In the genomic region with DNA sequence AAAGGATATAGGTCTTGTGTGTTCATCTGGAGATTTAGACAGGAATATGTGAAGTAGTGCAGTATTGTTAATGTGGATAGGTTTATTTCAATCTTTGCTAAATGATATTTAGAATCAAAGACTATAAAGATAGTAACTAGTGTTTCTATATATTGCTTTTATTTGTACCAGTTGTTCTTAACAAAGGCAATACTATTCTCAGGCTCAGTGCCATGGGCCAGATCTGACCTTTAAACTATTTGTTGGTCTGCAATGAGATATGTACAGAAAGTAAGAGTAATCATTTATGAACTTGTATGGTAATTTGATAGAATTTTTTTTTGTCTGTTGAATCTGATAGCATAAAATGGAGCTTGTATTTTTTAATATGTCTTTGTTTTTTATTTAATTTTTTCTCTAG, we compare ENCODE assay signal across 9 cellular contexts.
"Had no signal": no experiment of that assay in that cellular context is flagged by ENCODE, and none has a peak within 500 bp of the region (broad histone marks: within the 10 kb centered on the region; RNA-seq: fewer than 3 reads in every experiment).

No MANE protein-coding gene starts in this region.

- H3K4me1 Mint-ChIP-seq: GM23338 had no signal

- H3K4me3 Mint-ChIP-seq: GM23338, H9, HFFc6 had no signal

- H3K9me3 Mint-ChIP-seq: GM23338 had no signal

- H3K36me3 ChIP-seq: HAP-1 had no signal

- ATAC-seq: GM23338, HCT116 had no signal

- H3K9me3 ChIP-seq: HAP-1 had no signal

- H3K27ac ChIP-seq: GM23248 had no signal

- H3K4me3 ChIP-seq: GM23248, GM23338, HAP-1 had no signal

- DNase-seq: GM23248, GOT3, H7, H9, HCEC 1CT, HFFc6 had no signal

- H3K27ac Mint-ChIP-seq: GM23338, H9, HFFc6 had no signal

- H3K4me1 ChIP-seq: HAP-1 had no signal
